ENCODE assay signal across 37 cellular contexts in the genomic region with DNA sequence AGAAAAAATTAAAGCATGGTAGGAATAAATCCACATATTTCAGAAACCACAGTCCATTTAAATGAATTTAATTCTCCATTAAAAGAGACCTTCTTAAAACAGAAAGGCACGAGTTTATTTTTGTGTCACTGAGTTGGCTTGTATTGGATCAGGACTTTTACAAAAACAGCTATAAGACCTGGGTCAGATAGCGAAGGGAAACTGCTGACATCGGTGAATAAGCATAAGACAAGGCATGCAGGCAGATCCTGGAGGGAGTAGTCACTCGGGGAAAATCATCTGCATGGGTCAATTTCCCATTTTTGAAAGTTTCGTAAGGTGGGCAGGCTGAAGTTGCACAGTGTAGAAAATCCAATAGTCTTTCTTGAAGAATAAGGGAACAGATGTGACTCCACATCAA. TPM values are rescaled to one million over a fixed set of nuclear protein-coding genes. Genes with fewer than 3 reads are reported as not detected.
"Had no signal": no experiment of that assay in that cellular context is flagged by ENCODE, and none has a peak within 500 bp of the region (broad histone marks: within the 10 kb centered on the region; RNA-seq: fewer than 3 reads in every experiment).

No MANE protein-coding gene starts in this region.

- H3K9me3 Mint-ChIP-seq: activated CD4-positive, alpha-beta T cell treated with anti-CD3 and anti-CD28 coated beads, Interleukin-2, amount 10 ng/mL, durations not matched to agents 24 days and 14 days; activated CD8-positive, alpha-beta T cell treated with anti-CD3 and anti-CD28 coated beads for 36 hours; activated naive CD8-positive, alpha-beta T cell treated with anti-CD3 and anti-CD28 coated beads for 36 hours; activated T-cell treated with anti-CD3 and anti-CD28 coated beads, Interleukin-2, amount 50 U/mL, for 72 hours; activated T-helper 17 cell treated with anti-CD3 and anti-CD28 coated beads, Interleukin-2, amount 50 U/mL, for 72 hours had no signal

- H3K27me3 ChIP-seq: cardiac muscle cell, MG63, SJCRH30 had no signal

- H3K36me3 ChIP-seq: cardiac muscle cell, MG63, SJCRH30 had no signal

- H3K27ac ChIP-seq: cardiac muscle cell, SJCRH30, SK-N-MC had no signal

- H3K27ac Mint-ChIP-seq: activated CD4-positive, alpha-beta T cell treated with anti-CD3 and anti-CD28 coated beads, Interleukin-2, amount 10 ng/mL, durations not matched to agents 24 days and 14 days; activated CD8-positive, alpha-beta T cell treated with anti-CD3 and anti-CD28 coated beads for 36 hours; activated naive CD8-positive, alpha-beta T cell treated with anti-CD3 and anti-CD28 coated beads for 36 hours; activated T-cell treated with anti-CD3 and anti-CD28 coated beads, Interleukin-2, amount 50 U/mL, for 72 hours; activated T-helper 17 cell treated with anti-CD3 and anti-CD28 coated beads, Interleukin-2, amount 50 U/mL, for 72 hours had no signal

- DNase-seq: activated CD4-positive, alpha-beta T cell treated with anti-CD3 and anti-CD28 coated beads, Interleukin-2, amount 10 ng/mL, durations not matched to agents 24 days and 14 days; activated CD4-positive, alpha-beta T cell treated with anti-CD3 and anti-CD28 coated beads, Interleukin-2, amount 50 U/mL, for 4 hours; activated CD8-positive, alpha-beta T cell treated with anti-CD3 and anti-CD28 coated beads for 36 hours; activated effector memory CD4-positive, alpha-beta T cell treated with anti-CD3 and anti-CD28 coated beads, Interleukin-2, amount 50 U/mL, for 16 hours; activated naive CD4-positive, alpha-beta T cell; activated naive CD4-positive, alpha-beta T cell treated with anti-CD3 and anti-CD28 coated beads, Interleukin-2, amount 50 U/mL, for 16 hours; activated naive CD8-positive, alpha-beta T cell treated with anti-CD3 and anti-CD28 coated beads for 36 hours; activated T-cell treated with anti-CD3 and anti-CD28 coated beads, Interleukin-2, amount 50 U/mL, for 1 hour; activated T-cell treated with anti-CD3 and anti-CD28 coated beads, Interleukin-2, amount 50 U/mL, for 72 hours; amniotic stem cell; aorta; cerebellar nuclear complex; Kasumi-1; MG63; NCI-H1092 treated with DMSO at 0.1 percent for 48 hours; NCI-H1417; NCI-H146; NCI-H187; NCI-H2029 treated with DMSO at 0.1 percent for 48 hours; NCI-H2107; NCI-H2171 treated with DMSO at 0.1 percent for 48 hours; NCI-H2227 treated with DMSO at 0.1 percent for 48 hours; NCI-H446; NCI-H524; NCI-H69; NCI-H82; SHP77; SJCRH30; T1000 had no signal

- H3K4me3 ChIP-seq: cardiac muscle cell, MG63, SJCRH30, SK-N-MC had no signal

- ATAC-seq: activated CD8-positive, alpha-beta T cell treated with anti-CD3 and anti-CD28 coated beads for 36 hours; activated T-cell treated with anti-CD3 and anti-CD28 coated beads, Interleukin-2, amount 50 U/mL, for 72 hours; activated T-helper 17 cell treated with anti-CD3 and anti-CD28 coated beads, Interleukin-2, amount 50 U/mL, for 72 hours; Panc1 had no signal

- H3K4me1 Mint-ChIP-seq: activated CD4-positive, alpha-beta T cell treated with anti-CD3 and anti-CD28 coated beads, Interleukin-2, amount 10 ng/mL, durations not matched to agents 24 days and 14 days; activated T-helper 17 cell treated with anti-CD3 and anti-CD28 coated beads, Interleukin-2, amount 50 U/mL, for 72 hours had no signal

- H3K4me3 Mint-ChIP-seq: activated CD4-positive, alpha-beta T cell treated with anti-CD3 and anti-CD28 coated beads, Interleukin-2, amount 10 ng/mL, durations not matched to agents 24 days and 14 days; activated CD8-positive, alpha-beta T cell treated with anti-CD3 and anti-CD28 coated beads for 36 hours; activated naive CD8-positive, alpha-beta T cell treated with anti-CD3 and anti-CD28 coated beads for 36 hours; activated T-cell treated with anti-CD3 and anti-CD28 coated beads, Interleukin-2, amount 50 U/mL, for 72 hours; activated T-helper 17 cell treated with anti-CD3 and anti-CD28 coated beads, Interleukin-2, amount 50 U/mL, for 72 hours had no signal

- H3K9me3 ChIP-seq: MG63, SJCRH30 had no signal

- H3K36me3 Mint-ChIP-seq: activated naive CD8-positive, alpha-beta T cell treated with anti-CD3 and anti-CD28 coated beads for 36 hours had no signal

- H3K27me3 Mint-ChIP-seq: activated CD8-positive, alpha-beta T cell treated with anti-CD3 and anti-CD28 coated beads for 36 hours; activated naive CD8-positive, alpha-beta T cell treated with anti-CD3 and anti-CD28 coated beads for 36 hours; activated T-helper 17 cell treated with anti-CD3 and anti-CD28 coated beads, Interleukin-2, amount 50 U/mL, for 72 hours had no signal

- H3K4me1 ChIP-seq: SJCRH30 had no signal

RNA-seq across cellular contexts. Expression of a gene that starts 13.0 kb away (rescaled TPM):
- total RNA-seq: activated CD4-positive, alpha-beta T cell treated with anti-CD3 and anti-CD28 coated beads, Interleukin-2, amount 10 ng/mL, durations not matched to agents 24 days and 14 days; activated CD8-positive, alpha-beta memory T cell treated with anti-CD3 and anti-CD28 coated beads for 36 hours; activated CD8-positive, alpha-beta T cell treated with anti-CD3 and anti-CD28 coated beads for 36 hours; activated naive CD8-positive, alpha-beta T cell treated with anti-CD3 and anti-CD28 coated beads for 36 hours; activated T-cell treated with anti-CD3 and anti-CD28 coated beads, Interleukin-2, amount 50 U/mL, for 72 hours; activated T-helper 17 cell treated with anti-CD3 and anti-CD28 coated beads, Interleukin-2, amount 50 U/mL, for 72 hours; aorta; cardiac muscle cell; RPMI7951; SJCRH30; T-helper 1 cell treated with Interleukin-12 subunit alpha and Interleukin-12 subunit beta and Interleukin-4 antibody, amounts not matched to agents 30 ng/mL and 1 ng/mL, for 36 hours; T-helper 2 cell treated with Interferon-gamma antibody and Interleukin-4, amounts not matched to agents 100 ng/mL and 5 ng/mL, for 36 hours had no signal
- polyA plus RNA-seq: aorta, cardiac muscle cell had no signal

RNA-seq across cellular contexts. Expression of a gene that starts 19.3 kb away (rescaled TPM):
- total RNA-seq: activated CD4-positive, alpha-beta T cell treated with anti-CD3 and anti-CD28 coated beads, Interleukin-2, amount 10 ng/mL, durations not matched to agents 24 days and 14 days; activated CD8-positive, alpha-beta memory T cell treated with anti-CD3 and anti-CD28 coated beads for 36 hours; activated CD8-positive, alpha-beta T cell treated with anti-CD3 and anti-CD28 coated beads for 36 hours; activated naive CD8-positive, alpha-beta T cell treated with anti-CD3 and anti-CD28 coated beads for 36 hours; activated T-cell treated with anti-CD3 and anti-CD28 coated beads, Interleukin-2, amount 50 U/mL, for 72 hours; activated T-helper 17 cell treated with anti-CD3 and anti-CD28 coated beads, Interleukin-2, amount 50 U/mL, for 72 hours; aorta; cardiac muscle cell; RPMI7951; SJCRH30; T-helper 1 cell treated with Interleukin-12 subunit alpha and Interleukin-12 subunit beta and Interleukin-4 antibody, amounts not matched to agents 30 ng/mL and 1 ng/mL, for 36 hours; T-helper 2 cell treated with Interferon-gamma antibody and Interleukin-4, amounts not matched to agents 100 ng/mL and 5 ng/mL, for 36 hours had no signal
- polyA plus RNA-seq: aorta, cardiac muscle cell had no signal

RNA-seq across cellular contexts. Expression of a gene that starts 28.1 kb away (rescaled TPM):
- total RNA-seq: activated CD4-positive, alpha-beta T cell treated with anti-CD3 and anti-CD28 coated beads, Interleukin-2, amount 10 ng/mL, durations not matched to agents 24 days and 14 days; activated CD8-positive, alpha-beta memory T cell treated with anti-CD3 and anti-CD28 coated beads for 36 hours; activated CD8-positive, alpha-beta T cell treated with anti-CD3 and anti-CD28 coated beads for 36 hours; activated naive CD8-positive, alpha-beta T cell treated with anti-CD3 and anti-CD28 coated beads for 36 hours; activated T-cell treated with anti-CD3 and anti-CD28 coated beads, Interleukin-2, amount 50 U/mL, for 72 hours; activated T-helper 17 cell treated with anti-CD3 and anti-CD28 coated beads, Interleukin-2, amount 50 U/mL, for 72 hours; aorta; cardiac muscle cell; RPMI7951; SJCRH30; T-helper 1 cell treated with Interleukin-12 subunit alpha and Interleukin-12 subunit beta and Interleukin-4 antibody, amounts not matched to agents 30 ng/mL and 1 ng/mL, for 36 hours; T-helper 2 cell treated with Interferon-gamma antibody and Interleukin-4, amounts not matched to agents 100 ng/mL and 5 ng/mL, for 36 hours had no signal
- polyA plus RNA-seq: aorta, cardiac muscle cell had no signal

RNA-seq across cellular contexts. Expression of a gene that starts 34.4 kb away (rescaled TPM):
- total RNA-seq: activated CD8-positive, alpha-beta memory T cell treated with anti-CD3 and anti-CD28 coated beads for 36 hours; activated CD8-positive, alpha-beta T cell treated with anti-CD3 and anti-CD28 coated beads for 36 hours; activated naive CD8-positive, alpha-beta T cell treated with anti-CD3 and anti-CD28 coated beads for 36 hours; activated T-helper 17 cell treated with anti-CD3 and anti-CD28 coated beads, Interleukin-2, amount 50 U/mL, for 72 hours; aorta; cardiac muscle cell; RPMI7951; SJCRH30 had no signal
- polyA plus RNA-seq: aorta, cardiac muscle cell had no signal
